ENCODE assay signal across 11 cellular contexts in the genomic region with DNA sequence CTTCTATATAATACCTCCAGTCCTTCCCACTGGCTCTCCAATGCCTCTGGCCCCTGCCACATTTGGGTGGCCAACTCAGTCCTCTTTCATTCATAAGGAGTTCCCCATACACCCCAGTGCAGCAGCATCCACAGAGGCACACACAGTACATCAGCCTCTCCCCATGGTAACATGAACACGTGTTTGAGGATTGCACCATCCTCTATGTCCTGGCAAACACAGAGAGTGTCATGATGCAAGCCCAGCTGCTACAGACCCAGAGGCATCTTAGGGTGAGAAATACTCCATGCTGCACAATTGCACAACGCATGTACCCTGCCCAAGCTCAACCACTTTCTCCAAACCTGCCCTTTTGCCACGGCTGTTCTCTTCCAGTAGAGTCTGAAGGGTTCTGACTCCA. TPM values are rescaled to one million over a fixed set of nuclear protein-coding genes. Genes with fewer than 3 reads are reported as not detected.
DNase-seq lines count a peak whose midpoint lies in the region; ATAC-seq, FAIRE-seq and TF ChIP-seq lines count a peak whose summit lies in the region.
"Had no signal": no experiment of that assay in that cellular context is flagged by ENCODE, and none has a peak within 500 bp of the region (broad histone marks: within the 10 kb centered on the region; RNA-seq: fewer than 3 reads in every experiment).

No MANE protein-coding gene starts in this region.

- H3K4me3 ChIP-seq in brain microvascular endothelial cell (ENCODE audit: low read depth, low read length) (no peak overlapping the region), right lobe of liver (no peak overlapping the region)
- H3K4me3 ChIP-seq in CD8-positive, alpha-beta T cell (ENCODE audit: low read depth, low read length) = no peak overlapping the region

- intact Hi-C loops in right lobe of liver (cut with DNase I) = loop anchor here in 1 of 2 donors (10.0 kb wide), 2 partner anchors 471 to 831 kb away; no protein-coding TSS in a partner anchor
- intact Hi-C loops in CD8-positive, alpha-beta T cell (cut with DNase I, micrococcal nuclease) = no loop called here

- H3K9me3 Mint-ChIP-seq in CD8-positive, alpha-beta T cell = no peaks in the 10 kb centered on the region
- H3K9me3 Mint-ChIP-seq: CD4-positive, alpha-beta memory T cell had no signal

- FAIRE-seq in urothelium cell line (lab: Jason Lieb, UNC) = peak; percentile 78

- H3K4me1 ChIP-seq in right lobe of liver = no peaks in the 10 kb centered on the region
- no peaks in the 10 kb centered on the region for H3K4me1 ChIP-seq in CD8-positive, alpha-beta T cell (ENCODE audit: insufficient read depth, low read length)

- no peaks in the 10 kb centered on the region for H3K9me3 ChIP-seq in right lobe of liver
- H3K9me3 ChIP-seq in CD8-positive, alpha-beta T cell (ENCODE audit: low read length) = no peaks in the 10 kb centered on the region

- WGBS in right lobe of liver (ENCODE audit: insufficient coverage, low coverage, low lambda C conversion rate, missing lambda C conversion rate) = 17% methylated on average over 3 of the region's 3 CpGs

- H3K27ac Mint-ChIP-seq in CD8-positive, alpha-beta T cell = no peak overlapping the region
- H3K27ac Mint-ChIP-seq: CD4-positive, alpha-beta memory T cell had no signal

- TF ChIP-seq POLR2A in right lobe of liver (IDR thresholded peaks at IDR 0.05) = no peak

- POLR2A ChIA-PET in CD8-positive, alpha-beta T cell (lab: Charles Lee) = no interaction called here

- peaks cover 35% of the 10 kb centered on the region for H3K27me3 Mint-ChIP-seq in CD8-positive, alpha-beta T cell (ENCODE audit: low read depth)

- DNase-seq in NK-92 treated with Interleukin-12 subunit alpha and Interleukin-12 subunit beta, amount 100 ng/mL, for 24 hours (lab: John Stamatoyannopoulos, UW) = peak; percentile 76
- DNase-seq in NK-92 (lab: John Stamatoyannopoulos, UW; ENCODE audit: unreplicated experiment) (no peak), brain microvascular endothelial cell (peak; percentile 72), right lobe of liver (peak in 2 of 3 donors; percentile 73 to 87), urothelium cell line (ENCODE audit: low spot score) (no peak)
- no peak for DNase-seq in CD8-positive, alpha-beta T cell
- DNase-seq: CD4-positive, alpha-beta memory T cell; glutamatergic neuron; PC-3 had no signal

- TF ChIP-seq CTCF in brain microvascular endothelial cell (IDR thresholded peaks at IDR 0.05; ENCODE audit: low read depth, low read length, missing control alignments) (no peak), right lobe of liver (IDR thresholded peaks at IDR 0.05) (no peak)
- TF ChIP-seq CTCF in CD8-positive, alpha-beta T cell (IDR thresholded peaks at IDR 0.05) = no peak

- peaks cover 3% of the 10 kb centered on the region for H3K4me1 Mint-ChIP-seq in CD8-positive, alpha-beta T cell (ENCODE audit: low read depth)

- no peaks in the 10 kb centered on the region for H3K36me3 Mint-ChIP-seq in CD8-positive, alpha-beta T cell
- H3K36me3 Mint-ChIP-seq: CD4-positive, alpha-beta memory T cell had no signal

- H3K36me3 ChIP-seq in brain microvascular endothelial cell (replicated peaks) (no peaks in the 10 kb centered on the region), right lobe of liver (no peaks in the 10 kb centered on the region)
- no peaks in the 10 kb centered on the region for H3K36me3 ChIP-seq in CD8-positive, alpha-beta T cell (ENCODE audit: insufficient read depth, low read length)

- CTCF ChIA-PET in CD8-positive, alpha-beta T cell (lab: Charles Lee) = interaction anchor here (0.6 to 9.7 kb wide), 4 partner anchors 15 to 1073 kb away, joined by 3 to 110 read pairs (median 8); no protein-coding TSS in a partner anchor

- no peaks in the 10 kb centered on the region for H3K27me3 ChIP-seq in brain microvascular endothelial cell (replicated peaks)
- H3K27me3 ChIP-seq in right lobe of liver = no peaks in the 10 kb centered on the region
- H3K27me3 ChIP-seq in CD8-positive, alpha-beta T cell (ENCODE audit: insufficient read depth, low read length) = no peaks in the 10 kb centered on the region

- H3K4me3 Mint-ChIP-seq in CD8-positive, alpha-beta T cell = no peak overlapping the region
- H3K4me3 Mint-ChIP-seq: CD4-positive, alpha-beta memory T cell had no signal

- ATAC-seq in right lobe of liver = peak; percentile 89 to 94 (median 92)
- no peak for ATAC-seq in HG02678 (IDR thresholded peaks at IDR 0.05; ENCODE audit: unreplicated experiment)
- no peak for ATAC-seq in CD8-positive, alpha-beta T cell
- ATAC-seq in HG03097 (IDR thresholded peaks at IDR 0.05; ENCODE audit: low FRiP score, unreplicated experiment) = no peak
- ATAC-seq: PC-3 had no signal

- in situ Hi-C loops in brain microvascular endothelial cell (cut with HindIII; ENCODE audit: low pct_ligation_motif_present, low sequenced_read_pairs) = loop anchor here (25.0 kb wide), 1 partner anchor 828 kb away; no protein-coding TSS in a partner anchor

- H3K27ac ChIP-seq in brain microvascular endothelial cell (no peak overlapping the region), right lobe of liver (no peak overlapping the region)
- no peak overlapping the region for H3K27ac ChIP-seq in CD8-positive, alpha-beta T cell (ENCODE audit: low read depth, low read length)

RNA-seq across cellular contexts. Expression of a gene that starts 11.5 kb away (rescaled TPM):
- 10 to 100 TPM; 13.7 to 76.0 (median 30.9) TPM for total RNA-seq in right lobe of liver
- not detected for total RNA-seq in CD8-positive, alpha-beta T cell

RNA-seq across cellular contexts. Expression of a gene that starts 50.6 kb away (rescaled TPM):
- 1,000 to 10,000 TPM in 2 of 6 experiments, 100 to 1,000 TPM in 4; 276 to 1,091 (median 406) TPM for total RNA-seq in right lobe of liver
- total RNA-seq in CD8-positive, alpha-beta T cell = under 1 TPM; 0.22 to 0.73 TPM
- total RNA-seq: CD4-positive, alpha-beta memory T cell had no signal

Comparison
In these comparisons a context has a peak if more than half of its experiments do, and no peak if none do; other contexts are left out.
1. DNase-seq: peak in NK-92 treated with Interleukin-12 subunit alpha and Interleukin-12 subunit beta, amount 100 ng/mL, for 24 hours (single experiment), brain microvascular endothelial cell (single experiment) and right lobe of liver (2 of 3); none in NK-92 (single experiment), urothelium cell line (single experiment) and CD8-positive, alpha-beta T cell (0 of 7).
2. ATAC-seq: peak in right lobe of liver (4 of 4); none in HG02678 (single experiment), CD8-positive, alpha-beta T cell (single experiment) and HG03097 (single experiment).
3. RNA of a gene that starts 11.5 kb away (total RNA-seq): 13.7 to 76.0 TPM in right lobe of liver; not detected in CD8-positive, alpha-beta T cell; every median in the first group is over 10 times any median in the second.
4. RNA of a gene that starts 50.6 kb away (total RNA-seq): 276 to 1,091 TPM in right lobe of liver; 0.22 to 0.73 TPM in CD8-positive, alpha-beta T cell; every median in the first group is over 100 times any median in the second.